Comparison of ENCODE assay signal across 8 cellular contexts in genomic region chrX:1453390-1453783, GRCh38. TPM values are rescaled to one million over a fixed set of nuclear protein-coding genes. Genes with fewer than 3 reads are reported as not detected.
DNase-seq lines count a peak whose midpoint lies in the region; ATAC-seq, FAIRE-seq and TF ChIP-seq lines count a peak whose summit lies in the region.

No MANE protein-coding gene starts in this region.

- H4K20me1 ChIP-seq in K562 (replicated peaks; ENCODE audit: control insufficient read depth, insufficient read depth, low read length) = no peaks in the 10 kb centered on the region

- intact Hi-C loops in K562 (cut with micrococcal nuclease) (loop anchor here (5.0 kb wide), 1 partner anchor 84 kb away; the partner anchor contains the start of gene P2RY8), lower leg skin (cut with DNase I; ENCODE audit: low total_unique reads) (loop anchor here (10.0 kb wide), 1 partner anchor 1141 kb away; no protein-coding TSS in a partner anchor), upper lobe of right lung (cut with DNase I) (no loop called here)

- H3K9me1 ChIP-seq in K562 (ENCODE audit: control insufficient read depth, insufficient read depth, low read length) = no peaks in the 10 kb centered on the region

- no peak for FAIRE-seq in K562 (lab: Jason Lieb, UNC)

- no peak for TF ChIP-seq RAD21 in K562 (CRISPR knock-in tag; conservative IDR thresholded peaks at IDR 0.05 in 1 of 2, IDR thresholded peaks at IDR 0.05 in 1 of 2)

- peak overlapping the region in 1 of 2 experiments; percentile 86; a peak in 2 of 4 replicates for H3K9ac ChIP-seq in K562 (ENCODE audit: insufficient read depth in 1 of 2, low read depth in 2 of 2, low read length in 2 of 2)

- TF ChIP-seq EP300 in K562 (IDR thresholded peaks at IDR 0.05; ENCODE audit: low read length) = no peak

- peak; percentile 11 for ATAC-seq in GM21360 (IDR thresholded peaks at IDR 0.05; ENCODE audit: unreplicated experiment)
- peak; percentile 72; the same call in 1 of the 3 replicates for ATAC-seq in K562
- peak; percentile 8 for ATAC-seq in upper lobe of right lung
- no peak for ATAC-seq in GM18870 (IDR thresholded peaks at IDR 0.05; ENCODE audit: unreplicated experiment)

- peaks cover 13% of the 10 kb centered on the region for H3K79me2 ChIP-seq in K562 (ENCODE audit: control insufficient read depth, insufficient read depth, low read length)

- DNase-seq in AG10803 (ENCODE audit: low read depth) = no peak
- DNase-seq in KBM-7 = peak; percentile 75
- DNase-seq in K562 (ENCODE audit: extremely low read depth in 1 of 4, low spot score in 3 of 4) = no peak
- DNase-seq in lower leg skin (ENCODE audit: low spot score in 2 of 2) = no peak
- DNase-seq in upper lobe of right lung = no peak
- DNase-seq in NCI-H1417 treated with DMSO at 0.1 percent for 48 hours (lab: John Stamatoyannopoulos, UW) = no peak

- H3K27me3 ChIP-seq in K562 (ENCODE audit: control insufficient read depth in 2 of 2, insufficient read depth in 2 of 2, low read length in 2 of 2) (peaks cover 0 to 17% of the 10 kb centered on the region in 2 experiments; a peak in 2 of 5 replicates), upper lobe of right lung (no peaks in the 10 kb centered on the region)

- in situ Hi-C loops in KBM-7 (cut with MboI; ENCODE audit: low pct_unique_long_range_greater_than_20kb, low sequenced_read_pairs) (loop anchor here (25.0 kb wide), 1 partner anchor 1159 kb away; no protein-coding TSS in a partner anchor), K562 (cut with MboI) (loop anchor here (25.0 kb wide), 1 partner anchor 1159 kb away; no protein-coding TSS in a partner anchor)

- H3K36me3 ChIP-seq in K562 (ENCODE audit: control insufficient read depth, insufficient read depth, low read length) = no peaks in the 10 kb centered on the region
- no peaks in the 10 kb centered on the region for H3K36me3 ChIP-seq in upper lobe of right lung

- no peak for TF ChIP-seq CTCF in AG10803 (conservative IDR thresholded peaks at IDR 0.05; ENCODE audit: low read length)
- TF ChIP-seq CTCF in K562 (IDR thresholded peaks at IDR 0.05 in 2 of 3, conservative IDR thresholded peaks at IDR 0.05 in 1 of 3; ENCODE audit: insufficient read depth in 2 of 3, low read depth in 1 of 3, low read length in 3 of 3) = no peak
- no peak for TF ChIP-seq CTCF in lower leg skin (IDR thresholded peaks at IDR 0.05)
- no peak for TF ChIP-seq CTCF in upper lobe of right lung (IDR thresholded peaks at IDR 0.05)

- H3K4me2 ChIP-seq in K562 (ENCODE audit: insufficient read depth, low read length) = peak overlapping the region; percentile 41; the same call in 1 of the 2 replicates

- H3K4me3 ChIP-seq in AG10803 (ENCODE audit: low read length) (peak overlapping the region; percentile 79), K562 (peak overlapping the region; percentile 49), lower leg skin (ENCODE audit: low read depth, poor library complexity, severe bottlenecking) (peak overlapping the region; percentile 52), upper lobe of right lung (peak overlapping the region; percentile 57)

- peaks cover 0 to 13% of the 10 kb centered on the region in 2 experiments; a peak in 2 of 5 replicates for H3K4me1 ChIP-seq in K562 (replicated peaks in 1 of 2; ENCODE audit: control insufficient read depth in 2 of 2, insufficient read depth in 2 of 2, low read length in 2 of 2)
- peaks cover 11% of the 10 kb centered on the region for H3K4me1 ChIP-seq in upper lobe of right lung

- H2AFZ ChIP-seq in K562 (ENCODE audit: low read depth, low read length) = peak overlapping the region; percentile 79; the same call in 1 of the 2 replicates

- CTCF ChIA-PET in K562 (lab: Yijun Ruan, JAX; ENCODE audit: low intra/inter-chr PET ratio) = no interaction called here

- no TSS peak for BruUV-seq in K562 (replicated peaks; lab: Mats Ljungman, UMichigan)

- TF ChIP-seq POLR2A in K562 (conservative IDR thresholded peaks at IDR 0.05) (no peak), lower leg skin (IDR thresholded peaks at IDR 0.05) (no peak)

- H3K27ac ChIP-seq in K562 (ENCODE audit: extremely low read depth, low read depth, low read length) = peak overlapping the region; percentile 65; the same call in 1 of the 3 replicates
- H3K27ac ChIP-seq in upper lobe of right lung = peak overlapping the region; percentile 78

- H3K9me3 ChIP-seq in K562 (replicated peaks; ENCODE audit: control insufficient read depth, insufficient read depth, low read depth, low read length) (no peaks in the 10 kb centered on the region; the same call in 1 of the 2 replicates), upper lobe of right lung (no peaks in the 10 kb centered on the region)

- 1% methylated on average over 14 of the region's 34 CpGs for WGBS in K562 (ENCODE audit: insufficient coverage, low coverage, missing lambda C conversion rate)
- WGBS in lower leg skin, 2 donors = 0% methylated on average over 14 of the region's 34 CpGs; no CpG with 5 or more reads in 1 of the 2 donors

- POLR2A ChIA-PET in K562 (lab: Yijun Ruan, JAX) = no interaction called here

TF ChIP-seq in K562, 482 proteins besides CTCF, POLR2A, EP300 and RAD21 (continues in another document):
- TF ChIP-seq RAD51 (IDR thresholded peaks at IDR 0.05; ENCODE audit: borderline replicate concordance, low read depth) (no peak), HMG20A (CRISPR knock-in tag; conservative IDR thresholded peaks at IDR 0.05) (no peak), HDAC1 (IDR thresholded peaks at IDR 0.05) (peak in 1 of 2 experiments; percentile 82; a peak in 2 of 4 replicates), YY1 (IDR thresholded peaks at IDR 0.05; ENCODE audit: borderline replicate concordance in 1 of 3, control insufficient read depth in 1 of 3, extremely low read depth in 1 of 3, insufficient read depth in 3 of 3, insufficient read length in 1 of 3, insufficient replicate concordance in 2 of 3, low read depth in 1 of 3, low read length in 2 of 3) (peak in 2 of 3 experiments; percentile 7 to 47), HLTF (IDR thresholded peaks at IDR 0.05) (no peak), POLR2H (tag; IDR thresholded peaks at IDR 0.05; ENCODE audit: low read depth) (no peak), ZNF583 (CRISPR knock-in tag; IDR thresholded peaks at IDR 0.05) (no peak), SETDB1 (IDR thresholded peaks at IDR 0.05; ENCODE audit: low read length) (no peak), ZNF830 (CRISPR knock-in tag; IDR thresholded peaks at IDR 0.05) (no peak), ZNF224 (CRISPR knock-in tag; IDR thresholded peaks at IDR 0.05) (no peak), MEF2A (IDR thresholded peaks at IDR 0.05; ENCODE audit: control insufficient read depth, low read depth, low read length) (no peak), HDAC2 (IDR thresholded peaks at IDR 0.05) (peak; percentile 74; the same call in 1 of the 2 replicates), ZBTB7A (IDR thresholded peaks at IDR 0.05; ENCODE audit: borderline replicate concordance, control insufficient read depth, low read depth, low read length) (peak; percentile 75; the same call in 1 of the 2 replicates), ATF4 (CRISPR knock-in tag; IDR thresholded peaks at IDR 0.05) (no peak), ZNF512 (tag; IDR thresholded peaks at IDR 0.05) (no peak)

RNA-seq across cellular contexts. Expression of gene ASMTL, which starts 0.7 kb away (rescaled TPM):
- total RNA-seq in K562 (2011; cell fraction: chromatin; rRNA removed; ENCODE audit: low replicate concordance) = 21.1 and 30.0 TPM in 2 replicates
- 19.0 and 21.1 TPM in 2 replicates for total RNA-seq in K562 (2011; cell fraction: nucleolus; rRNA removed)
- 16.6 and 25.3 TPM in 2 replicates for total RNA-seq in K562 (2011; cell fraction: nucleoplasm; rRNA removed)
- total RNA-seq in K562 (2014; rRNA removed) = 11.8 and 12.2 TPM in 2 replicates
- 3.9 and 4.4 TPM in 2 replicates for total RNA-seq in K562 (2014; rRNA removed; fragmentation: Illumina TruSeq; extraction: Trizol)
- total RNA-seq in K562 (2015; rRNA removed; fragmentation: Illumina TruSeq; extraction: Trizol) = 7.1 and 8.2 TPM in 2 replicates
- total RNA-seq in K562 (2021) = 18.0 and 20.6 TPM in 2 replicates
- polyA plus RNA-seq in K562 (2011; rRNA removed) = 7.8 and 13.9 TPM in 2 replicates
- polyA plus RNA-seq in K562 (2011; cell fraction: cytosol; rRNA removed) = 11.3 and 16.3 TPM in 2 replicates
- polyA plus RNA-seq in K562 (2011; cell fraction: nucleus; rRNA removed) = 15.2 and 17.1 TPM in 2 replicates
- 12.1 and 26.9 TPM in 2 replicates for polyA plus RNA-seq in K562 (2012)
- polyA plus RNA-seq in K562 (2014; fragmentation: Illumina TruSeq; extraction: Trizol) = 7.6 and 11.9 TPM in 2 replicates
- 1 to 10 TPM in 1 of 2 experiments, under 1 TPM in 1; 0.56 to 1.2 TPM for polyA plus RNA-seq in K562 (2014; fragmentation: Nextera tagmentation; extraction: Ambion mirVana)
- 17.1 and 20.3 TPM in 2 replicates for polyA plus RNA-seq in K562 (2014; rRNA removed)
- polyA minus RNA-seq in K562 (2011; rRNA and poly(A)+ RNA removed) = 5.0 and 5.6 TPM in 2 replicates
- 6.2 and 11.7 TPM in 2 replicates for polyA minus RNA-seq in K562 (2011; cell fraction: cytosol; rRNA and poly(A)+ RNA removed)
- 5.3 and 7.9 TPM in 2 replicates for polyA minus RNA-seq in K562 (2011; cell fraction: nucleus; rRNA and poly(A)+ RNA removed)
- total RNA-seq in lower leg skin = 10 to 100 TPM; 24.8 to 35.9 (median 30.1) TPM
- total RNA-seq in upper lobe of right lung = 23.8 TPM
